In the genomic region with DNA sequence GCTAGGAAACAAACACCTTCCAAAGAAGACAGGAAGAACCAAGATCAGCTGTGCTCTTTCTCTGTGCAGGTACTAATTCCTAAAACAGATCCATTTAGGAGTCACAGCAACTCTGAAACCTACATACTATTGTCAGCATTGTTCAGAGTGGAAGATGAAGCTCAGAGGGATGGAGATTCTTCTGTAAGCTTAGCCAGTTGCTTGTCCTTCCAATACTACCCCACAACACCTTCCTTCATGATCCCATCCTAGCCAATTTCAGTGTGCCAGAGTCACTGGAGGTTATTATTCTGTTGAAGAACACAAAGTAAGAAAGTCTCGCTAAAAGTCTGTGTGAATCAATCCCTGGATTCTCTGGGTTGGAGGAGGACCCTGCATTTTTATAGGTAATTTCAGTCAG, we compare ENCODE assay signal across 1 cellular context.
TF ChIP-seq lines count a peak whose summit lies in the region.

No MANE protein-coding gene starts in this region.

TF ChIP-seq in K562, 482 proteins besides CTCF, POLR2A, EP300 and RAD21:
- TF ChIP-seq, protein P1, sequence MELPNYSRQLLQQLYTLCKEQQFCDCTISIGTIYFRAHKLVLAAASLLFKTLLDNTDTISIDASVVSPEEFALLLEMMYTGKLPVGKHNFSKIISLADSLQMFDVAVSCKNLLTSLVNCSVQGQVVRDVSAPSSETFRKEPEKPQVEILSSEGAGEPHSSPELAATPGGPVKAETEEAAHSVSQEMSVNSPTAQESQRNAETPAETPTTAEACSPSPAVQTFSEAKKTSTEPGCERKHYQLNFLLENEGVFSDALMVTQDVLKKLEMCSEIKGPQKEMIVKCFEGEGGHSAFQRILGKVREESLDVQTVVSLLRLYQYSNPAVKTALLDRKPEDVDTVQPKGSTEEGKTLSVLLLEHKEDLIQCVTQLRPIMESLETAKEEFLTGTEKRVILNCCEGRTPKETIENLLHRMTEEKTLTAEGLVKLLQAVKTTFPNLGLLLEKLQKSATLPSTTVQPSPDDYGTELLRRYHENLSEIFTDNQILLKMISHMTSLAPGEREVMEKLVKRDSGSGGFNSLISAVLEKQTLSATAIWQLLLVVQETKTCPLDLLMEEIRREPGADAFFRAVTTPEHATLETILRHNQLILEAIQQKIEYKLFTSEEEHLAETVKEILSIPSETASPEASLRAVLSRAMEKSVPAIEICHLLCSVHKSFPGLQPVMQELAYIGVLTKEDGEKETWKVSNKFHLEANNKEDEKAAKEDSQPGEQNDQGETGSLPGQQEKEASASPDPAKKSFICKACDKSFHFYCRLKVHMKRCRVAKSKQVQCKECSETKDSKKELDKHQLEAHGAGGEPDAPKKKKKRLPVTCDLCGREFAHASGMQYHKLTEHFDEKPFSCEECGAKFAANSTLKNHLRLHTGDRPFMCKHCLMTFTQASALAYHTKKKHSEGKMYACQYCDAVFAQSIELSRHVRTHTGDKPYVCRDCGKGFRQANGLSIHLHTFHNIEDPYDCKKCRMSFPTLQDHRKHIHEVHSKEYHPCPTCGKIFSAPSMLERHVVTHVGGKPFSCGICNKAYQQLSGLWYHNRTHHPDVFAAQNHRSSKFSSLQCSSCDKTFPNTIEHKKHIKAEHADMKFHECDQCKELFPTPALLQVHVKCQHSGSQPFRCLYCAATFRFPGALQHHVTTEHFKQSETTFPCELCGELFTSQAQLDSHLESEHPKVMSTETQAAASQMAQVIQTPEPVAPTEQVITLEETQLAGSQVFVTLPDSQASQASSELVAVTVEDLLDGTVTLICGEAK (IDR thresholded peaks at IDR 0.05): no peak
- TF ChIP-seq, protein P1 (CRISPR knock-in tag; IDR thresholded peaks at IDR 0.05): no peak
- TF ChIP-seq ZNF324 (CRISPR knock-in tag; IDR thresholded peaks at IDR 0.05): no peak
- TF ChIP-seq CBX3 (IDR thresholded peaks at IDR 0.05; ENCODE audit: borderline replicate concordance in 1 of 2, low read length in 2 of 2): no peak
- TF ChIP-seq ELF1 (tag; IDR thresholded peaks at IDR 0.05): no peak
- TF ChIP-seq ZNF764 (CRISPR knock-in tag; IDR thresholded peaks at IDR 0.05; ENCODE audit: low read depth): no peak
- TF ChIP-seq, protein P2, sequence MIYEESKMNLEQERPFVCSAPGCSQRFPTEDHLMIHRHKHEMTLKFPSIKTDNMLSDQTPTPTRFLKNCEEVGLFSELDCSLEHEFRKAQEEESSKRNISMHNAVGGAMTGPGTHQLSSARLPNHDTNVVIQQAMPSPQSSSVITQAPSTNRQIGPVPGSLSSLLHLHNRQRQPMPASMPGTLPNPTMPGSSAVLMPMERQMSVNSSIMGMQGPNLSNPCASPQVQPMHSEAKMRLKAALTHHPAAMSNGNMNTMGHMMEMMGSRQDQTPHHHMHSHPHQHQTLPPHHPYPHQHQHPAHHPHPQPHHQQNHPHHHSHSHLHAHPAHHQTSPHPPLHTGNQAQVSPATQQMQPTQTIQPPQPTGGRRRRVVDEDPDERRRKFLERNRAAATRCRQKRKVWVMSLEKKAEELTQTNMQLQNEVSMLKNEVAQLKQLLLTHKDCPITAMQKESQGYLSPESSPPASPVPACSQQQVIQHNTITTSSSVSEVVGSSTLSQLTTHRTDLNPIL (CRISPR knock-in tag; IDR thresholded peaks at IDR 0.05): no peak
- no peak for TF ChIP-seq ZNF282 (CRISPR knock-in tag; IDR thresholded peaks at IDR 0.05)
- TF ChIP-seq CHD4 (IDR thresholded peaks at IDR 0.05; ENCODE audit: insufficient read depth, insufficient replicate concordance, low read depth, low read length, poor library complexity, severe bottlenecking): no peak
- TF ChIP-seq, protein P3, sequence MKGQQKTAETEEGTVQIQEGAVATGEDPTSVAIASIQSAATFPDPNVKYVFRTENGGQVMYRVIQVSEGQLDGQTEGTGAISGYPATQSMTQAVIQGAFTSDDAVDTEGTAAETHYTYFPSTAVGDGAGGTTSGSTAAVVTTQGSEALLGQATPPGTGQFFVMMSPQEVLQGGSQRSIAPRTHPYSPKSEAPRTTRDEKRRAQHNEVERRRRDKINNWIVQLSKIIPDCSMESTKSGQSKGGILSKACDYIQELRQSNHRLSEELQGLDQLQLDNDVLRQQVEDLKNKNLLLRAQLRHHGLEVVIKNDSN (CRISPR knock-in tag; IDR thresholded peaks at IDR 0.05): no peak
- no peak for TF ChIP-seq ZNF274 (IDR thresholded peaks at IDR 0.05; ENCODE audit: borderline replicate concordance, low read depth, low read length)
- TF ChIP-seq, protein P4, sequence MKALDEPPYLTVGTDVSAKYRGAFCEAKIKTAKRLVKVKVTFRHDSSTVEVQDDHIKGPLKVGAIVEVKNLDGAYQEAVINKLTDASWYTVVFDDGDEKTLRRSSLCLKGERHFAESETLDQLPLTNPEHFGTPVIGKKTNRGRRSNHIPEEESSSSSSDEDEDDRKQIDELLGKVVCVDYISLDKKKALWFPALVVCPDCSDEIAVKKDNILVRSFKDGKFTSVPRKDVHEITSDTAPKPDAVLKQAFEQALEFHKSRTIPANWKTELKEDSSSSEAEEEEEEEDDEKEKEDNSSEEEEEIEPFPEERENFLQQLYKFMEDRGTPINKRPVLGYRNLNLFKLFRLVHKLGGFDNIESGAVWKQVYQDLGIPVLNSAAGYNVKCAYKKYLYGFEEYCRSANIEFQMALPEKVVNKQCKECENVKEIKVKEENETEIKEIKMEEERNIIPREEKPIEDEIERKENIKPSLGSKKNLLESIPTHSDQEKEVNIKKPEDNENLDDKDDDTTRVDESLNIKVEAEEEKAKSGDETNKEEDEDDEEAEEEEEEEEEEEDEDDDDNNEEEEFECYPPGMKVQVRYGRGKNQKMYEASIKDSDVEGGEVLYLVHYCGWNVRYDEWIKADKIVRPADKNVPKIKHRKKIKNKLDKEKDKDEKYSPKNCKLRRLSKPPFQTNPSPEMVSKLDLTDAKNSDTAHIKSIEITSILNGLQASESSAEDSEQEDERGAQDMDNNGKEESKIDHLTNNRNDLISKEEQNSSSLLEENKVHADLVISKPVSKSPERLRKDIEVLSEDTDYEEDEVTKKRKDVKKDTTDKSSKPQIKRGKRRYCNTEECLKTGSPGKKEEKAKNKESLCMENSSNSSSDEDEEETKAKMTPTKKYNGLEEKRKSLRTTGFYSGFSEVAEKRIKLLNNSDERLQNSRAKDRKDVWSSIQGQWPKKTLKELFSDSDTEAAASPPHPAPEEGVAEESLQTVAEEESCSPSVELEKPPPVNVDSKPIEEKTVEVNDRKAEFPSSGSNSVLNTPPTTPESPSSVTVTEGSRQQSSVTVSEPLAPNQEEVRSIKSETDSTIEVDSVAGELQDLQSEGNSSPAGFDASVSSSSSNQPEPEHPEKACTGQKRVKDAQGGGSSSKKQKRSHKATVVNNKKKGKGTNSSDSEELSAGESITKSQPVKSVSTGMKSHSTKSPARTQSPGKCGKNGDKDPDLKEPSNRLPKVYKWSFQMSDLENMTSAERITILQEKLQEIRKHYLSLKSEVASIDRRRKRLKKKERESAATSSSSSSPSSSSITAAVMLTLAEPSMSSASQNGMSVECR (CRISPR knock-in tag; IDR thresholded peaks at IDR 0.05): no peak
